Comparison of ENCODE assay signal across 8 cellular contexts in genomic region chr7:5423272-5423843, GRCh38. TPM values are rescaled to one million over a fixed set of nuclear protein-coding genes. Genes with fewer than 3 reads are reported as not detected.
DNase-seq lines count a peak whose midpoint lies in the region; ATAC-seq, FAIRE-seq and TF ChIP-seq lines count a peak whose summit lies in the region.

A gene with protein sequence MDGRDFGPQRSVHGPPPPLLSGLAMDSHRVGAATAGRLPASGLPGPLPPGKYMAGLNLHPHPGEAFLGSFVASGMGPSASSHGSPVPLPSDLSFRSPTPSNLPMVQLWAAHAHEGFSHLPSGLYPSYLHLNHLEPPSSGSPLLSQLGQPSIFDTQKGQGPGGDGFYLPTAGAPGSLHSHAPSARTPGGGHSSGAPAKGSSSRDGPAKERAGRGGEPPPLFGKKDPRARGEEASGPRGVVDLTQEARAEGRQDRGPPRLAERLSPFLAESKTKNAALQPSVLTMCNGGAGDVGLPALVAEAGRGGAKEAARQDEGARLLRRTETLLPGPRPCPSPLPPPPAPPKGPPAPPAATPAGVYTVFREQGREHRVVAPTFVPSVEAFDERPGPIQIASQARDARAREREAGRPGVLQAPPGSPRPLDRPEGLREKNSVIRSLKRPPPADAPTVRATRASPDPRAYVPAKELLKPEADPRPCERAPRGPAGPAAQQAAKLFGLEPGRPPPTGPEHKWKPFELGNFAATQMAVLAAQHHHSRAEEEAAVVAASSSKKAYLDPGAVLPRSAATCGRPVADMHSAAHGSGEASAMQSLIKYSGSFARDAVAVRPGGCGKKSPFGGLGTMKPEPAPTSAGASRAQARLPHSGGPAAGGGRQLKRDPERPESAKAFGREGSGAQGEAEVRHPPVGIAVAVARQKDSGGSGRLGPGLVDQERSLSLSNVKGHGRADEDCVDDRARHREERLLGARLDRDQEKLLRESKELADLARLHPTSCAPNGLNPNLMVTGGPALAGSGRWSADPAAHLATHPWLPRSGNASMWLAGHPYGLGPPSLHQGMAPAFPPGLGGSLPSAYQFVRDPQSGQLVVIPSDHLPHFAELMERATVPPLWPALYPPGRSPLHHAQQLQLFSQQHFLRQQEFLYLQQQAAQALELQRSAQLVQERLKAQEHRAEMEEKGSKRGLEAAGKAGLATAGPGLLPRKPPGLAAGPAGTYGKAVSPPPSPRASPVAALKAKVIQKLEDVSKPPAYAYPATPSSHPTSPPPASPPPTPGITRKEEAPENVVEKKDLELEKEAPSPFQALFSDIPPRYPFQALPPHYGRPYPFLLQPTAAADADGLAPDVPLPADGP (N-terminal part only) (minus strand): TSS chr7:5423834. CDS start chr7:5421246, 2,588 bp downstream.

- peak within 1 kb of the TSS; percentile 99 for H3K27ac ChIP-seq in endodermal cell (ENCODE audit: low read depth, low read length)
- peak within 1 kb of the TSS; percentile 100 for H3K27ac ChIP-seq in muscle layer of colon (ENCODE audit: low read depth, low read length)

- peaks cover 77% of the 10 kb centered on the region for H3K27me3 Mint-ChIP-seq in T-helper 1 cell treated with Interleukin-12 subunit alpha and Interleukin-12 subunit beta and Interleukin-4 antibody, amounts not matched to agents 30 μg/mL and 1 μg/mL, for 36 hours (ENCODE audit: low read depth)
- H3K27me3 Mint-ChIP-seq in endodermal cell (ENCODE audit: insufficient read depth) = peaks cover 9% of the 10 kb centered on the region

- peaks cover 20% of the 10 kb centered on the region for H3K4me1 Mint-ChIP-seq in T-helper 1 cell treated with Interleukin-12 subunit alpha and Interleukin-12 subunit beta and Interleukin-4 antibody, amounts not matched to agents 30 μg/mL and 1 μg/mL, for 36 hours (ENCODE audit: low read depth)
- H3K4me1 Mint-ChIP-seq in endodermal cell = peaks cover 2% of the 10 kb centered on the region

- H3K4me1 ChIP-seq in endodermal cell (ENCODE audit: control insufficient read depth, insufficient read depth, low read length) (peaks cover under 1% of the 10 kb centered on the region), muscle layer of colon (ENCODE audit: insufficient read depth, low read length) (peaks cover 9% of the 10 kb centered on the region)

- H3K9me3 Mint-ChIP-seq in T-helper 1 cell treated with Interleukin-12 subunit alpha and Interleukin-12 subunit beta and Interleukin-4 antibody, amounts not matched to agents 30 μg/mL and 1 μg/mL, for 36 hours = no peaks in the 10 kb centered on the region
- H3K9me3 Mint-ChIP-seq in endodermal cell = no peaks in the 10 kb centered on the region

- peaks cover 23% of the 10 kb centered on the region for H3K36me3 ChIP-seq in endodermal cell (ENCODE audit: control insufficient read depth, insufficient read depth, low read length)
- H3K36me3 ChIP-seq in muscle layer of colon (ENCODE audit: insufficient read depth, low read length) = no peaks in the 10 kb centered on the region

- H3K4me3 Mint-ChIP-seq in T-helper 1 cell treated with Interleukin-12 subunit alpha and Interleukin-12 subunit beta and Interleukin-4 antibody, amounts not matched to agents 30 μg/mL and 1 μg/mL, for 36 hours = peak within 1 kb of the TSS; percentile 80
- H3K4me3 Mint-ChIP-seq in endodermal cell = peak within 1 kb of the TSS; percentile 96

- 0% methylated on average over 13 to 56 of the region's 61 CpGs for WGBS in endodermal cell (ENCODE audit: insufficient coverage in 1 of 2, insufficient read length in 1 of 2), 2 experiments

- H3K9ac ChIP-seq in endodermal cell (ENCODE audit: extremely low read depth, low read length, poor library complexity, severe bottlenecking) = peak within 1 kb of the TSS; percentile 100
- peak within 1 kb of the TSS; percentile 99 for H3K9ac ChIP-seq in muscle layer of colon (ENCODE audit: low read length)

- peak; percentile 46 for FAIRE-seq in urothelium cell line (lab: Jason Lieb, UNC)

- H3K4me3 ChIP-seq in endodermal cell (ENCODE audit: low read length) = peak within 1 kb of the TSS; percentile 100
- H3K4me3 ChIP-seq in muscle layer of colon (ENCODE audit: low read depth in 1 of 2, low read length in 2 of 2) = peak within 1 kb of the TSS; percentile 97 to 99

- no peak for TF ChIP-seq CTCF in endodermal cell (conservative IDR thresholded peaks at IDR 0.05)

- H3K36me3 Mint-ChIP-seq in T-helper 1 cell treated with Interleukin-12 subunit alpha and Interleukin-12 subunit beta and Interleukin-4 antibody, amounts not matched to agents 30 μg/mL and 1 μg/mL, for 36 hours (ENCODE audit: low read depth) = peaks cover 4% of the 10 kb centered on the region
- H3K36me3 Mint-ChIP-seq in endodermal cell (ENCODE audit: low read depth) = peaks cover 10% of the 10 kb centered on the region

- no peaks in the 10 kb centered on the region for H3K27me3 ChIP-seq in endodermal cell (ENCODE audit: control insufficient read depth, insufficient read depth, low read length, poor library complexity, severe bottlenecking)
- no peaks in the 10 kb centered on the region for H3K27me3 ChIP-seq in muscle layer of colon (ENCODE audit: control insufficient read depth in 1 of 2, insufficient read depth in 2 of 2, low read length in 2 of 2)

- no peak for ATAC-seq in HG02884 (IDR thresholded peaks at IDR 0.05; ENCODE audit: unreplicated experiment)

- DNase-seq in NCI-H2227 (lab: John Stamatoyannopoulos, UW; ENCODE audit: unreplicated experiment) = peak; percentile 52
- no peak for DNase-seq in NCI-H2227 treated with DMSO at 0.1 percent for 48 hours (lab: John Stamatoyannopoulos, UW)
- no peak for DNase-seq in endodermal cell
- peak; percentile 72 for DNase-seq in urothelium cell line (ENCODE audit: low spot score)
- DNase-seq in NCI-H1105 treated with DMSO at 0.1 percent for 48 hours (lab: John Stamatoyannopoulos, UW) = no peak

- H3K9me3 ChIP-seq in endodermal cell (ENCODE audit: control insufficient read depth, low read length) (no peaks in the 10 kb centered on the region), muscle layer of colon (ENCODE audit: low read length) (no peaks in the 10 kb centered on the region)

- H3K27ac Mint-ChIP-seq in T-helper 1 cell treated with Interleukin-12 subunit alpha and Interleukin-12 subunit beta and Interleukin-4 antibody, amounts not matched to agents 30 μg/mL and 1 μg/mL, for 36 hours = peak within 1 kb of the TSS; percentile 73
- peak within 1 kb of the TSS; percentile 99 for H3K27ac Mint-ChIP-seq in endodermal cell

RNA-seq across cellular contexts. Expression of the gene that starts here (rescaled TPM):
- total RNA-seq in endodermal cell = 100 to 1,000 TPM; 103 to 136 TPM
- polyA plus RNA-seq in endodermal cell (2013, experiment 1 of 2) = 48.8 TPM
- polyA plus RNA-seq in endodermal cell (2013, experiment 2 of 2) = 55.8 TPM

Comparison
In these comparisons a context has a peak if more than half of its experiments do, and no peak if none do; other contexts are left out.
1. DNase-seq: peak in NCI-H2227 (single experiment) and urothelium cell line (single experiment); none in NCI-H2227 treated with DMSO at 0.1 percent for 48 hours (single experiment), endodermal cell (single experiment) and NCI-H1105 treated with DMSO at 0.1 percent for 48 hours (single experiment).